In the genomic region with DNA sequence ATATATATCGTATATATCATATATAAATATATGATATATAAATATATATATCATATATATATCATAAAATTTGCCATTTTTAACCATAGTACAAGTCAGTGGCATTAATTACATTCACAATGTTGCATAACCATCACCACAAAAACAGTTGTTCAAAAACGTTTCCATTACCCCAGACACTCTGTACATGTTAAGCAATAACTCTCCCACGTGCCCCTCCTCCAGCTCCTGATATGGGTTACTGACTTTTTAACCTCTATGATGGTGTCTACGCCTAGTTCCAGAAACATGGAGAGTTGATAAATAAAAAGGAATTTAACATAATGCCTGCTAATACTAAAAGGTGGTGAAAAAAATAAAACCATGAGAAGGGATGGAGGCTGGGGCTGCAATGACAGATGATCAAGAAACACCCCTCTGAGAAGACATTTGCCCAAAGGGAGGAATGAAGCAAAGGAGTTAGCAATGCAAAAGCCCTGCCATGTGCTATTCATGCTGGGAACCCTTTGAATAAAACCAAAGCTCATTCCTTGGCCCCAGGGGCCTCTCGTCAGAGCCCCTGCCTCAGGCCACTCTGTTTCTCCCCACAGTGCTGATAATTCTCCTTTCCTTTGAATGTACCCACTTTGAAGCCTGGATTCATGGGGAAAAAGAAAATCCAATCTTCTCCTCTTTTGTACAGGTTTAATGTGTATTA, we compare ENCODE assay signal across 21 cellular contexts.
A peak's percentile ranks its signal among the peaks of the same experiment; 100 is the strongest.
DNase-seq lines count a peak whose midpoint lies in the region; ATAC-seq and TF ChIP-seq lines count a peak whose summit lies in the region.
"Had no signal": no experiment of that assay in that cellular context is flagged by ENCODE, and none has a peak within 500 bp of the region (broad histone marks: within the 10 kb centered on the region; RNA-seq: fewer than 3 reads in every experiment).

No MANE protein-coding gene starts in this region.

- no peaks in the 10 kb centered on the region for H3K9me3 ChIP-seq in endodermal cell (ENCODE audit: control insufficient read depth, low read length)
- H3K9me3 ChIP-seq: ascending aorta, ovary, testis had no signal

- H3K27me3 Mint-ChIP-seq in endodermal cell (ENCODE audit: insufficient read depth): peaks cover 20% of the 10 kb centered on the region

- H3K4me3 ChIP-seq in HL-60 (replicated peaks; ENCODE audit: insufficient read depth, low read length): no peak overlapping the region
- H3K4me3 ChIP-seq in endodermal cell (ENCODE audit: low read length): no peak overlapping the region
- H3K4me3 ChIP-seq: ascending aorta, ovary, testis had no signal

- no peaks in the 10 kb centered on the region for H3K27me3 ChIP-seq in HL-60 (ENCODE audit: insufficient read depth, poor library complexity, severe bottlenecking)
- H3K27me3 ChIP-seq in endodermal cell (ENCODE audit: control insufficient read depth, insufficient read depth, low read length, poor library complexity, severe bottlenecking): no peaks in the 10 kb centered on the region
- H3K27me3 ChIP-seq: ascending aorta, ovary, testis had no signal

- H3K36me3 ChIP-seq in endodermal cell (ENCODE audit: control insufficient read depth, insufficient read depth, low read length): no peaks in the 10 kb centered on the region
- H3K36me3 ChIP-seq: ascending aorta, ovary had no signal

- H3K27ac Mint-ChIP-seq in endodermal cell: no peak overlapping the region
- H3K27ac Mint-ChIP-seq: activated naive CD4-positive, alpha-beta T cell treated with anti-CD3 and anti-CD28 coated beads, Interleukin-2, amount 10 ng/mL, durations not matched to agents 7 days and 5 days; memory B cell; naive thymus-derived CD4-positive, alpha-beta T cell; stimulated activated memory B cell treated with anti-CD40 and anti-IgM and Interleukin-4, amounts not matched to agents 10 μg/mL and 1 μg/mL and 100 μg/mL, for 72 hours had no signal

- H3K9me3 Mint-ChIP-seq in endodermal cell: no peaks in the 10 kb centered on the region
- H3K9me3 Mint-ChIP-seq: activated naive CD4-positive, alpha-beta T cell treated with anti-CD3 and anti-CD28 coated beads, Interleukin-2, amount 10 ng/mL, durations not matched to agents 7 days and 5 days; central memory CD8-positive, alpha-beta T cell; memory B cell; naive thymus-derived CD4-positive, alpha-beta T cell; stimulated activated memory B cell treated with anti-CD40 and anti-IgM and Interleukin-4, amounts not matched to agents 10 μg/mL and 1 μg/mL and 100 μg/mL, for 72 hours had no signal

- H3K36me3 Mint-ChIP-seq in endodermal cell (ENCODE audit: low read depth): no peaks in the 10 kb centered on the region
- H3K36me3 Mint-ChIP-seq: activated naive CD4-positive, alpha-beta T cell treated with anti-CD3 and anti-CD28 coated beads, Interleukin-2, amount 10 ng/mL, durations not matched to agents 7 days and 5 days; memory B cell; naive thymus-derived CD4-positive, alpha-beta T cell; stimulated activated memory B cell treated with anti-CD40 and anti-IgM and Interleukin-4, amounts not matched to agents 10 μg/mL and 1 μg/mL and 100 μg/mL, for 72 hours had no signal

- H3K9ac ChIP-seq in endodermal cell (ENCODE audit: extremely low read depth, low read length, poor library complexity, severe bottlenecking): no peak overlapping the region

- H3K4me3 Mint-ChIP-seq in endodermal cell: no peak overlapping the region
- H3K4me3 Mint-ChIP-seq: activated naive CD4-positive, alpha-beta T cell treated with anti-CD3 and anti-CD28 coated beads, Interleukin-2, amount 10 ng/mL, durations not matched to agents 7 days and 5 days; central memory CD8-positive, alpha-beta T cell; memory B cell; naive thymus-derived CD4-positive, alpha-beta T cell; stimulated activated memory B cell treated with anti-CD40 and anti-IgM and Interleukin-4, amounts not matched to agents 10 μg/mL and 1 μg/mL and 100 μg/mL, for 72 hours had no signal

- H3K4me1 ChIP-seq in endodermal cell (ENCODE audit: control insufficient read depth, insufficient read depth, low read length): peaks cover 5% of the 10 kb centered on the region
- H3K4me1 ChIP-seq: ascending aorta, testis had no signal

- peaks cover 14% of the 10 kb centered on the region for H3K4me1 Mint-ChIP-seq in endodermal cell
- H3K4me1 Mint-ChIP-seq: central memory CD8-positive, alpha-beta T cell; memory B cell had no signal

- no peak for TF ChIP-seq CTCF in HL-60 (IDR thresholded peaks at IDR 0.05; ENCODE audit: insufficient read depth, low read length)
- TF ChIP-seq CTCF in endodermal cell (conservative IDR thresholded peaks at IDR 0.05): no peak

- peak; percentile 83 to 88 for DNase-seq in HL-60 (ENCODE audit: low read depth in 1 of 2, low spot score in 1 of 2)
- peak; percentile 86 for DNase-seq in NOMO-1 treated with DMSO at 0.1 percent for 48 hours (lab: John Stamatoyannopoulos, UW; ENCODE audit: unreplicated experiment)
- DNase-seq in endodermal cell: peak; percentile 63
- DNase-seq in renal cortical epithelial cell (ENCODE audit: low read depth): peak; percentile 22
- DNase-seq in NCI-H82 (lab: John Stamatoyannopoulos, UW): no peak
- no peak for DNase-seq in stimulated activated CD4-positive, alpha-beta T cell treated with anti-CD3 and anti-CD28 coated beads, Interleukin-2, amount 100 ng/mL, for 24 hours
- DNase-seq: activated CD4-positive, alpha-beta T cell treated with anti-CD3 and anti-CD28 coated beads, Interleukin-2, amount 50 U/mL, for 4 hours; activated naive CD4-positive, alpha-beta T cell treated with anti-CD3 and anti-CD28 coated beads, Interleukin-2, amount 10 ng/mL, durations not matched to agents 7 days and 5 days; activated T-cell treated with anti-CD3 and anti-CD28 coated beads for 4 hours; naive thymus-derived CD4-positive, alpha-beta T cell; NCI-H1436 treated with DMSO at 0.1 percent for 48 hours; NCI-H2227 treated with DMSO at 0.1 percent for 48 hours; ovary; testis had no signal

- WGBS in endodermal cell (ENCODE audit: insufficient coverage in 1 of 2, insufficient read length in 1 of 2), 2 experiments: 54 to 76% methylated on average over 3 to 4 of the region's 5 CpGs

- no peak for ATAC-seq in HG02610 (IDR thresholded peaks at IDR 0.05; ENCODE audit: unreplicated experiment)
- ATAC-seq: naive thymus-derived CD4-positive, alpha-beta T cell; sciatic nerve; stimulated activated memory B cell treated with anti-CD40 and anti-IgM and Interleukin-4, amounts not matched to agents 10 μg/mL and 1 μg/mL and 100 μg/mL, for 72 hours had no signal

- H3K27ac ChIP-seq in HL-60 (replicated peaks) (peak overlapping the region; percentile 77), endodermal cell (ENCODE audit: low read depth, low read length) (no peak overlapping the region)
- H3K27ac ChIP-seq: ascending aorta, ovary, RWPE1, testis had no signal

Comparison
In these comparisons a context has a peak if more than half of its experiments do, and no peak if none do; other contexts are left out.
1. DNase-seq: peak in HL-60 (2 of 2), NOMO-1 treated with DMSO at 0.1 percent for 48 hours (single experiment), endodermal cell (single experiment) and renal cortical epithelial cell (single experiment); none in NCI-H82 (single experiment) and stimulated activated CD4-positive, alpha-beta T cell treated with anti-CD3 and anti-CD28 coated beads, Interleukin-2, amount 100 ng/mL, for 24 hours (0 of 2).